31 cellular contexts compared by ENCODE assay signal in the genomic region with DNA sequence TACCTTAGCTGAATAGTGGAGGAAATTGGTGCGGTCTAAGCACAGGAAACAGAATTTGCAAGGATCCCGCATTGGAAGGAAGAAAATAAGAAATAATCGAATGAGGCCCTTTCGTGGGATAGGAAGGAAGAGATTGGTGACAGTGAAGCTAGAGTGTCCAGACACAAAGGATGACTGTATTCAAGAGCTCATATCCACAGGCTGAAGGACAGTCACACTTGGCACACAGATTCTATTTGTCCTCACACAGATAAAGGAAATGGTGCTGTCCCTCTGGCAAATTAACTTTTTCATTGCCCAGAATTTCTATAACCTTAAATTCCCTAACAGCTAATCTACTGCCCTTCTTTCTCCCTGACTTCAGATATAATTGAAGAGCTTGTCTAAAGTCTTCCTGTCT.
"Had no signal": no experiment of that assay in that cellular context is flagged by ENCODE, and none has a peak within 500 bp of the region (broad histone marks: within the 10 kb centered on the region; RNA-seq: fewer than 3 reads in every experiment).

No MANE protein-coding gene starts in this region.

- H3K4me1 Mint-ChIP-seq: activated naive CD4-positive, alpha-beta T cell treated with anti-CD3 and anti-CD28 coated beads, Interleukin-2, amount 50 U/mL, for 24 hours; activated T-helper 17 cell treated with anti-CD3 and anti-CD28 coated beads, Interleukin-2, amount 50 U/mL, for 72 hours had no signal

- DNase-seq: activated CD4-positive, alpha-beta T cell treated with anti-CD3 and anti-CD28 coated beads, Interleukin-2, amount 10 ng/mL, durations not matched to agents 24 days and 14 days; activated CD4-positive, alpha-beta T cell treated with anti-CD3 and anti-CD28 coated beads, Interleukin-2, amount 50 U/mL, for 4 hours; activated CD8-positive, alpha-beta T cell treated with anti-CD3 and anti-CD28 coated beads for 36 hours; activated effector memory CD4-positive, alpha-beta T cell treated with anti-CD3 and anti-CD28 coated beads, Interleukin-2, amount 50 U/mL, for 16 hours; activated naive CD4-positive, alpha-beta T cell; activated naive CD8-positive, alpha-beta T cell treated with anti-CD3 and anti-CD28 coated beads, Interleukin-2, amount 10 ng/mL, durations not matched to agents 7 days and 5 days; activated T-cell treated with anti-CD3 and anti-CD28 coated beads, Interleukin-2, amount 50 U/mL, for 1 hour; activated T-cell treated with anti-CD3 and anti-CD28 coated beads, Interleukin-2, amount 50 U/mL, for 72 hours; body of pancreas; NCI-H1092 treated with DMSO at 0.1 percent for 48 hours; NCI-H1417; NCI-H146; NCI-H187; NCI-H2029 treated with DMSO at 0.1 percent for 48 hours; NCI-H2107; NCI-H2171; NCI-H510A; NCI-H526; NCI-H774; PC-3; Peyer's patch; RPMI8226; SHP77 treated with DMSO at 0.1 percent for 48 hours; T-cell; T-helper 2 cell; T-helper 9 cell; WERI-Rb-1 had no signal

- H3K9me3 Mint-ChIP-seq: activated CD8-positive, alpha-beta T cell treated with anti-CD3 and anti-CD28 coated beads for 36 hours; activated naive CD4-positive, alpha-beta T cell treated with anti-CD3 and anti-CD28 coated beads, Interleukin-2, amount 50 U/mL, for 24 hours; activated naive CD8-positive, alpha-beta T cell treated with anti-CD3 and anti-CD28 coated beads, Interleukin-2, amount 10 ng/mL, durations not matched to agents 7 days and 5 days; activated T-cell treated with anti-CD3 and anti-CD28 coated beads, Interleukin-2, amount 50 U/mL, for 72 hours; activated T-helper 17 cell treated with anti-CD3 and anti-CD28 coated beads, Interleukin-2, amount 50 U/mL, for 72 hours had no signal

- ATAC-seq: activated CD8-positive, alpha-beta T cell treated with anti-CD3 and anti-CD28 coated beads for 36 hours; activated T-cell treated with anti-CD3 and anti-CD28 coated beads, Interleukin-2, amount 50 U/mL, for 72 hours; activated T-helper 17 cell treated with anti-CD3 and anti-CD28 coated beads, Interleukin-2, amount 50 U/mL, for 72 hours; body of pancreas; K562; PC-3; SK-N-SH treated with all-trans-retinoic acid at 6 μM for 48 hours; T-cell had no signal

- H3K4me3 Mint-ChIP-seq: activated CD4-positive, alpha-beta T cell treated with anti-CD3 and anti-CD28 coated beads, Interleukin-2, amount 10 ng/mL, durations not matched to agents 24 days and 14 days; activated CD8-positive, alpha-beta T cell treated with anti-CD3 and anti-CD28 coated beads for 36 hours; activated naive CD4-positive, alpha-beta T cell treated with anti-CD3 and anti-CD28 coated beads, Interleukin-2, amount 50 U/mL, for 24 hours; activated naive CD8-positive, alpha-beta T cell treated with anti-CD3 and anti-CD28 coated beads, Interleukin-2, amount 10 ng/mL, durations not matched to agents 7 days and 5 days; activated T-cell treated with anti-CD3 and anti-CD28 coated beads, Interleukin-2, amount 50 U/mL, for 72 hours; activated T-helper 17 cell treated with anti-CD3 and anti-CD28 coated beads, Interleukin-2, amount 50 U/mL, for 72 hours; T-cell had no signal

- H3K36me3 Mint-ChIP-seq: activated naive CD4-positive, alpha-beta T cell treated with anti-CD3 and anti-CD28 coated beads, Interleukin-2, amount 50 U/mL, for 24 hours; activated naive CD8-positive, alpha-beta T cell treated with anti-CD3 and anti-CD28 coated beads, Interleukin-2, amount 10 ng/mL, durations not matched to agents 7 days and 5 days; T-cell had no signal

- H3K27ac Mint-ChIP-seq: activated CD4-positive, alpha-beta T cell treated with anti-CD3 and anti-CD28 coated beads, Interleukin-2, amount 10 ng/mL, durations not matched to agents 24 days and 14 days; activated CD8-positive, alpha-beta T cell treated with anti-CD3 and anti-CD28 coated beads for 36 hours; activated naive CD4-positive, alpha-beta T cell treated with anti-CD3 and anti-CD28 coated beads, Interleukin-2, amount 50 U/mL, for 24 hours; activated naive CD8-positive, alpha-beta T cell treated with anti-CD3 and anti-CD28 coated beads, Interleukin-2, amount 10 ng/mL, durations not matched to agents 7 days and 5 days; activated T-cell treated with anti-CD3 and anti-CD28 coated beads, Interleukin-2, amount 50 U/mL, for 72 hours; activated T-helper 17 cell treated with anti-CD3 and anti-CD28 coated beads, Interleukin-2, amount 50 U/mL, for 72 hours; T-cell had no signal
